11 cellular contexts compared by ENCODE assay signal in genomic region chr12:24045816-24046257, GRCh38.
DNase-seq lines count a peak whose midpoint lies in the region; ATAC-seq and TF ChIP-seq lines count a peak whose summit lies in the region.
"Had no signal": no experiment of that assay in that cellular context is flagged by ENCODE, and none has a peak within 500 bp of the region (broad histone marks: within the 10 kb centered on the region; RNA-seq: fewer than 3 reads in every experiment).

No MANE protein-coding gene starts in this region.

- peaks cover 40% of the 10 kb centered on the region for H3K4me1 ChIP-seq in A673 (ENCODE audit: insufficient read depth, low read length, poor library complexity, severe bottlenecking)
- peaks cover 7% of the 10 kb centered on the region for H3K4me1 ChIP-seq in body of pancreas
- H3K4me1 ChIP-seq in sigmoid colon: peaks cover 0 to 10% (median 0%) of the 10 kb centered on the region in 4 donors
- H3K4me1 ChIP-seq: esophagus squamous epithelium had no signal

- no peaks in the 10 kb centered on the region for H3K9me3 ChIP-seq in A673 (ENCODE audit: low read depth, low read length, poor library complexity, severe bottlenecking)
- no peaks in the 10 kb centered on the region for H3K9me3 ChIP-seq in body of pancreas
- no peaks in the 10 kb centered on the region for H3K9me3 ChIP-seq in sigmoid colon

- H3K4me3 ChIP-seq in A673 (ENCODE audit: low read depth, low read length, poor library complexity, severe bottlenecking) (peak overlapping the region; percentile 11), body of pancreas (no peak overlapping the region), sigmoid colon (no peak overlapping the region)
- no peak overlapping the region for H3K4me3 ChIP-seq in Jurkat, Clone E6-1 (ENCODE audit: low read length)

- H3K36me3 ChIP-seq in A673 (ENCODE audit: insufficient read depth, low read length, poor library complexity, severe bottlenecking) (no peaks in the 10 kb centered on the region), body of pancreas (replicated peaks in 1 of 2; ENCODE audit: insufficient read depth in 1 of 2, low read depth in 2 of 2) (no peaks in the 10 kb centered on the region), sigmoid colon (no peaks in the 10 kb centered on the region)
- H3K36me3 ChIP-seq: esophagus squamous epithelium had no signal

- ATAC-seq in body of pancreas (peak; percentile 47), HG03457 (IDR thresholded peaks at IDR 0.05; ENCODE audit: unreplicated experiment) (no peak)

- POLR2A ChIA-PET in A673 (lab: Charles Lee; ENCODE audit: low non-redundant PET): no interaction called here

- H3K27me3 ChIP-seq in A673 (replicated peaks; ENCODE audit: insufficient read depth, low read depth, low read length, poor library complexity): no peaks in the 10 kb centered on the region
- H3K27me3 ChIP-seq in body of pancreas: no peaks in the 10 kb centered on the region
- H3K27me3 ChIP-seq in sigmoid colon: no peaks in the 10 kb centered on the region
- H3K27me3 ChIP-seq: esophagus squamous epithelium had no signal

- BruUV-seq in A673 (replicated peaks; lab: Mats Ljungman, UMichigan): no TSS peak

- CTCF ChIA-PET in A673 (lab: Charles Lee): no interaction called here

- intact Hi-C loops in A673 (cut with micrococcal nuclease; ENCODE audit: unreplicated experiment) (no loop called here), body of pancreas (cut with DNase I) (no loop called here), sigmoid colon (cut with DNase I) (no loop called here)

- TF ChIP-seq CTCF in A673 (conservative IDR thresholded peaks at IDR 0.05; ENCODE audit: low read depth, low read length) (no peak), body of pancreas (IDR thresholded peaks at IDR 0.05) (no peak), sigmoid colon (IDR thresholded peaks at IDR 0.05) (no peak)

- peak overlapping the region; percentile 70 for H3K27ac ChIP-seq in A673 (ENCODE audit: low read depth, low read length, poor library complexity, severe bottlenecking)
- H3K27ac ChIP-seq in body of pancreas: no peak overlapping the region
- H3K27ac ChIP-seq in sigmoid colon: no peak overlapping the region
- H3K27ac ChIP-seq: esophagus squamous epithelium had no signal

- DNase-seq in A673 (ENCODE audit: low spot score) (peak; percentile 89), body of pancreas (no peak), left kidney (ENCODE audit: low read depth, low spot score) (peak; percentile 32), sigmoid colon (no peak), NCI-H2107 (lab: John Stamatoyannopoulos, UW) (no peak)
- DNase-seq in Jurkat, Clone E6-1 (ENCODE audit: low read depth, low spot score): peak; percentile 46
- no peak for DNase-seq in stimulated activated CD4-positive, alpha-beta T cell treated with anti-CD3 and anti-CD28 coated beads, Interleukin-4, amount 100 ng/mL, for 4 hours
- DNase-seq: esophagus squamous epithelium, mammary epithelial cell, NCI-H82 had no signal

- WGBS in body of pancreas, 2 donors: 54 to 55% methylated on average over 5 of the region's 5 CpGs
- 28 to 70% methylated on average over 5 of the region's 5 CpGs for WGBS in sigmoid colon, 2 donors

- TF ChIP-seq POLR2A in body of pancreas (IDR thresholded peaks at IDR 0.05) (no peak), sigmoid colon (IDR thresholded peaks at IDR 0.05) (no peak)

- TF ChIP-seq EP300 in sigmoid colon (IDR thresholded peaks at IDR 0.05): no peak

Comparison
In these comparisons a context has a peak if more than half of its experiments do, and no peak if none do; other contexts are left out.
1. DNase-seq: peak in A673 (single experiment), Jurkat, Clone E6-1 (single experiment) and left kidney (single experiment); none in body of pancreas (0 of 4), sigmoid colon (single experiment), NCI-H2107 (single experiment) and stimulated activated CD4-positive, alpha-beta T cell treated with anti-CD3 and anti-CD28 coated beads, Interleukin-4, amount 100 ng/mL, for 4 hours (0 of 2).